ENCODE assay signal across 8 cellular contexts in genomic region chr17:58691701-58692238, GRCh38. TPM values are rescaled to one million over a fixed set of nuclear protein-coding genes. Genes with fewer than 3 reads are reported as not detected.
DNase-seq lines count a peak whose midpoint lies in the region; ATAC-seq and TF ChIP-seq lines count a peak whose summit lies in the region.

TSS of gene TEX14 (minus strand) at chr17:58692045. CDS start at chr17:58652001, 40,044 bp downstream.

- peak within 1 kb of the TSS; percentile 96 for H3K4me3 Mint-ChIP-seq in natural killer cell

- TF ChIP-seq POLR2A in NB4 (IDR thresholded peaks at IDR 0.05; ENCODE audit: extremely low read depth, insufficient read length), result no peak

- H3K36me3 Mint-ChIP-seq in natural killer cell, result no peaks in the 10 kb centered on the region

- CTCF ChIA-PET in BJ (lab: Yijun Ruan, JAX), result interaction anchor here (0.7 to 2.8 kb wide), 3 partner anchors 77 to 172 kb away, joined by 3 to 16 read pairs (median 3); no protein-coding TSS in a partner anchor

- peaks cover 20 to 21% of the 10 kb centered on the region in 2 donors for H3K4me1 Mint-ChIP-seq in natural killer cell

- peaks cover 4 to 5% of the 10 kb centered on the region in 2 donors for H3K27me3 Mint-ChIP-seq in natural killer cell (ENCODE audit: low read depth in 2 of 2)

- H3K9me3 Mint-ChIP-seq in natural killer cell, result no peaks in the 10 kb centered on the region

- peak within 1 kb of the TSS; percentile 93 for H3K27ac Mint-ChIP-seq in natural killer cell

- no peak for TF ChIP-seq CTCF in BJ (IDR thresholded peaks at IDR 0.05; ENCODE audit: insufficient read depth, low read depth, low read length)
- no peak for TF ChIP-seq CTCF in NB4 (IDR thresholded peaks at IDR 0.05; ENCODE audit: low read depth, low read length)
- TF ChIP-seq CTCF in coronary artery (IDR thresholded peaks at IDR 0.05), result no peak
- no peak for TF ChIP-seq CTCF in natural killer cell (IDR thresholded peaks at IDR 0.05)

- POLR2A ChIA-PET in BJ (lab: Charles Lee), result no interaction called here

- ATAC-seq in natural killer cell (no peak), GM21367 (IDR thresholded peaks at IDR 0.05; ENCODE audit: unreplicated experiment) (no peak)

- intact Hi-C loops in natural killer cell (cut with micrococcal nuclease), result loop anchor here (1.0 to 5.0 kb wide), 2 partner anchors 32 to 104 kb away; no protein-coding TSS in a partner anchor

- H3K36me3 ChIP-seq in BJ (ENCODE audit: control insufficient read depth, insufficient read depth, low read length), result no peaks in the 10 kb centered on the region

- no peak for DNase-seq in BJ (ENCODE audit: low read depth)
- peak; percentile 8 for DNase-seq in NB4 (ENCODE audit: low read depth)
- no peak for DNase-seq in coronary artery (ENCODE audit: low spot score)
- no peak for DNase-seq in natural killer cell
- no peak for DNase-seq in NCI-H2171 (lab: John Stamatoyannopoulos, UW)
- no peak for DNase-seq in activated CD4-positive, alpha-beta T cell treated with anti-CD3 and anti-CD28 coated beads, Interleukin-2, amount 50 U/mL, for 1 hour
- no peak for DNase-seq in stimulated activated naive CD4-positive, alpha-beta T cell treated with Interleukin-2 at 50 U/mL for 16 hours (lab: John Stamatoyannopoulos, UW)

- H3K27ac ChIP-seq in coronary artery, result peak within 1 kb of the TSS; percentile 83 to 85

- H3K4me3 ChIP-seq in BJ (ENCODE audit: low read depth, low read length), result peak within 1 kb of the TSS; percentile 60
- peak within 1 kb of the TSS; percentile 88 for H3K4me3 ChIP-seq in NB4 (ENCODE audit: low read depth, low read length)
- H3K4me3 ChIP-seq in coronary artery, result peak within 1 kb of the TSS; percentile 77

- H3K27me3 ChIP-seq in BJ (ENCODE audit: control insufficient read depth, insufficient read depth, low read length), result no peaks in the 10 kb centered on the region

RNA-seq across cellular contexts. Expression of gene TEX14, which starts in this region (rescaled TPM):
- 0.01 and 0.02 TPM in 2 replicates for polyA plus RNA-seq in BJ (2011; rRNA removed)
- polyA minus RNA-seq in BJ (2011; rRNA and poly(A)+ RNA removed), result not detected in 2 replicates
- total RNA-seq in natural killer cell, result 1 to 10 TPM in 1 of 3 donors, under 1 TPM in 2; 0.29 to 1.1 (median 0.89) TPM
